Comparison of ENCODE assay signal across 1 cellular context in the genomic region with DNA sequence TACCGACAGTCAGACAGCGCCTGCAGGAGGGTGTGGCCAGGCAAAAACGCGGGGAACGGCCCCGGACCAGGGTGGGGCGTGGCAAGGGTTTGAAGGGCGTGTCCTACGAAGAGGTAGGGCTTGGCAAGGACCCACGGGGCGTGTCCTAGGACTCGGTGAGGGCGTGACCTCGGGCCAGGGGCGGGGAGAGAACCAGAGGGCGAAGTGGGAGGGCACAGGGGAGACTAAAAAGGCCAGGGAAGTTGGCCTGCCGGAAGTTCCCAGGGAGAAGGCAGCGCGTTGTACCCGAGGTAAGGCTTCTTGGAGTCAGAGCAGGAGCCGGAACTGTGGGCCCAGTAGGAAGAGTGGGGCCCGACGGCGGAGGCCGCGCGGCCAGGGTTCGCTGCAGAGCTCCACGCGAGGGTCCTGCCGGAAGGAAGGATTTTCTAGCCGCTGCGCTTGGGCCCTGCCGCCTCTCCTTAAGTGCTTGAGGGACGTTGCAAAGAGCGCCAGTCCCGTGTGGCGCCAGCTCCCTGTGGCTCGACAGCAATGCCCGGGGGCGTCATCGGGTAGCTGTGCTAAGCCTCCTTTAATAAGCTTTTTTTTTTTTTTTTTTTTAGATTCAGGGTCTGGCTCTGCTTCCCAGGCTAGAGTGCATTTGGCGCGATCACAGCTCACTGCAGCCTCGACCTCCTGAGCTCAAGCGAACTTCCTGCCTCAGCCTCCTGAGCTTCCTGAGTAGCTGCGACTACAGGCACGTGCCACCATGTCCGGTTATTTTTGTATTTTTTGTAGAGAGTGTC.
TF ChIP-seq lines count a peak whose summit lies in the region.

A gene with protein sequence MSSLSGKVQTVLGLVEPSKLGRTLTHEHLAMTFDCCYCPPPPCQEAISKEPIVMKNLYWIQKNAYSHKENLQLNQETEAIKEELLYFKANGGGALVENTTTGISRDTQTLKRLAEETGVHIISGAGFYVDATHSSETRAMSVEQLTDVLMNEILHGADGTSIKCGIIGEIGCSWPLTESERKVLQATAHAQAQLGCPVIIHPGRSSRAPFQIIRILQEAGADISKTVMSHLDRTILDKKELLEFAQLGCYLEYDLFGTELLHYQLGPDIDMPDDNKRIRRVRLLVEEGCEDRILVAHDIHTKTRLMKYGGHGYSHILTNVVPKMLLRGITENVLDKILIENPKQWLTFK (plus strand): TSS at position 253 of the 782 bp plus-strand sequence. CDS start 47,375 bp downstream, outside the sequence.

TF ChIP-seq in A549, 52 proteins besides CTCF, POLR2A, EP300 and RAD21 (continued from another document):
- TF ChIP-seq, protein P1, sequence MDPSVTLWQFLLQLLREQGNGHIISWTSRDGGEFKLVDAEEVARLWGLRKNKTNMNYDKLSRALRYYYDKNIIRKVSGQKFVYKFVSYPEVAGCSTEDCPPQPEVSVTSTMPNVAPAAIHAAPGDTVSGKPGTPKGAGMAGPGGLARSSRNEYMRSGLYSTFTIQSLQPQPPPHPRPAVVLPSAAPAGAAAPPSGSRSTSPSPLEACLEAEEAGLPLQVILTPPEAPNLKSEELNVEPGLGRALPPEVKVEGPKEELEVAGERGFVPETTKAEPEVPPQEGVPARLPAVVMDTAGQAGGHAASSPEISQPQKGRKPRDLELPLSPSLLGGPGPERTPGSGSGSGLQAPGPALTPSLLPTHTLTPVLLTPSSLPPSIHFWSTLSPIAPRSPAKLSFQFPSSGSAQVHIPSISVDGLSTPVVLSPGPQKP (IDR thresholded peaks at IDR 0.05; ENCODE audit: low read depth, low read length) = peak; percentile 81; the same call in 1 of the 2 replicates
- TF ChIP-seq ZNF302 (CRISPR knock-in tag; IDR thresholded peaks at IDR 0.05) (0 out of 2 replicates have a peak, but pooled peaks have one; percentile 15), RFX5 (IDR thresholded peaks at IDR 0.05) (no peak), BHLHE40 (IDR thresholded peaks at IDR 0.05; ENCODE audit: low read depth, low read length) (0 out of 2 replicates have a peak, but pooled peaks have one; percentile 22)
- TF ChIP-seq, protein P2, sequence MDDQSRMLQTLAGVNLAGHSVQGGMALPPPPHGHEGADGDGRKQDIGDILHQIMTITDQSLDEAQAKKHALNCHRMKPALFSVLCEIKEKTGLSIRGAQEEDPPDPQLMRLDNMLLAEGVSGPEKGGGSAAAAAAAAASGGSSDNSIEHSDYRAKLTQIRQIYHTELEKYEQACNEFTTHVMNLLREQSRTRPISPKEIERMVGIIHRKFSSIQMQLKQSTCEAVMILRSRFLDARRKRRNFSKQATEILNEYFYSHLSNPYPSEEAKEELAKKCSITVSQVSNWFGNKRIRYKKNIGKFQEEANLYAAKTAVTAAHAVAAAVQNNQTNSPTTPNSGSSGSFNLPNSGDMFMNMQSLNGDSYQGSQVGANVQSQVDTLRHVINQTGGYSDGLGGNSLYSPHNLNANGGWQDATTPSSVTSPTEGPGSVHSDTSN (IDR thresholded peaks at IDR 0.05) = no peak
- TF ChIP-seq, protein P3, sequence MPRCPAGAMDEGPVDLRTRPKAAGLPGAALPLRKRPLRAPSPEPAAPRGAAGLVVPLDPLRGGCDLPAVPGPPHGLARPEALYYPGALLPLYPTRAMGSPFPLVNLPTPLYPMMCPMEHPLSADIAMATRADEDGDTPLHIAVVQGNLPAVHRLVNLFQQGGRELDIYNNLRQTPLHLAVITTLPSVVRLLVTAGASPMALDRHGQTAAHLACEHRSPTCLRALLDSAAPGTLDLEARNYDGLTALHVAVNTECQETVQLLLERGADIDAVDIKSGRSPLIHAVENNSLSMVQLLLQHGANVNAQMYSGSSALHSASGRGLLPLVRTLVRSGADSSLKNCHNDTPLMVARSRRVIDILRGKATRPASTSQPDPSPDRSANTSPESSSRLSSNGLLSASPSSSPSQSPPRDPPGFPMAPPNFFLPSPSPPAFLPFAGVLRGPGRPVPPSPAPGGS (IDR thresholded peaks at IDR 0.05) = peak; percentile 79; the same call in 2 of the 3 replicates
